ENCODE assay signal across 8 cellular contexts in genomic region chr1:227762231-227762911, GRCh38. TPM values are rescaled to one million over a fixed set of nuclear protein-coding genes. Genes with fewer than 3 reads are reported as not detected.
DNase-seq lines count a peak whose midpoint lies in the region; ATAC-seq and TF ChIP-seq lines count a peak whose summit lies in the region.

No MANE protein-coding gene starts in this region.

- WGBS in adrenal gland, 4 donors = 0 to 46% (median 17%) methylated on average over 5 to 22 of the region's 22 CpGs
- 15% methylated on average over 22 of the region's 22 CpGs for WGBS in aorta, 2 donors

- H3K36me3 ChIP-seq in adrenal gland (replicated peaks in 1 of 2) (peaks cover 0 to 51% of the 10 kb centered on the region in 2 donors), left ventricle myocardium inferior (peaks cover 46% of the 10 kb centered on the region), aorta (ENCODE audit: control insufficient read depth in 1 of 2, insufficient read depth in 2 of 2, low read length in 1 of 2) (peaks cover 0 to 4% of the 10 kb centered on the region in 2 donors)

- TF ChIP-seq POLR2A in GM18505 (IDR thresholded peaks at IDR 0.05; ENCODE audit: borderline replicate concordance, extremely low read depth, insufficient read depth, insufficient read length) (peak; percentile 7), adrenal gland (IDR thresholded peaks at IDR 0.05) (no peak)

- no peaks in the 10 kb centered on the region for H3K36me3 Mint-ChIP-seq in T-helper 17 cell (ENCODE audit: low read depth)

- H3K4me3 ChIP-seq in adrenal gland (no peak overlapping the region), left ventricle myocardium inferior (peak overlapping the region; percentile 39), aorta (ENCODE audit: low read length in 2 of 2) (no peak overlapping the region)

- H3K27ac ChIP-seq in adrenal gland = peak overlapping the region in 2 of 5 donors; percentile 57 to 61
- peak overlapping the region; percentile 69 for H3K27ac ChIP-seq in left ventricle myocardium inferior (replicated peaks)
- no peak overlapping the region for H3K27ac ChIP-seq in aorta (ENCODE audit: low read depth in 1 of 2, low read length in 2 of 2)

- H3K4me1 Mint-ChIP-seq in T-helper 17 cell = peaks cover 57% of the 10 kb centered on the region

- H3K27me3 ChIP-seq in adrenal gland (no peaks in the 10 kb centered on the region), left ventricle myocardium inferior (ENCODE audit: low read depth) (no peaks in the 10 kb centered on the region), aorta (ENCODE audit: control insufficient read depth in 1 of 2, insufficient read depth in 2 of 2, low read length in 1 of 2) (no peaks in the 10 kb centered on the region)

- peak; percentile 82 to 92 (median 86) for TF ChIP-seq CTCF in adrenal gland (IDR thresholded peaks at IDR 0.05)
- TF ChIP-seq CTCF in left ventricle myocardium inferior (IDR thresholded peaks at IDR 0.05; ENCODE audit: borderline replicate concordance) = peak; percentile 93

- intact Hi-C loops in adrenal gland (cut with DNase I) (loop anchor here (5.0 to 10.0 kb wide), 2 partner anchors 185 to 278 kb away; partner anchors contain the start of gene WNT9A (in 1 of the 2)), left ventricle myocardium inferior (cut with micrococcal nuclease) (loop anchor here (5.0 kb wide), 1 partner anchor 185 kb away; the partner anchor contains the start of gene WNT9A), aorta (cut with DNase I) (loop anchor here (5.0 to 10.0 kb wide), 2 partner anchors 122 to 185 kb away; partner anchors contain the start of gene WNT9A (in 1 of the 2))

- DNase-seq in NCI-H187 treated with DMSO at 0.1 percent for 48 hours (lab: John Stamatoyannopoulos, UW) = peak; percentile 29
- peak; percentile 74 to 84 (median 74) for DNase-seq in T-helper 17 cell
- peak; percentile 88 to 95 (median 94) for DNase-seq in adrenal gland
- DNase-seq in left ventricle myocardium inferior = peak; percentile 87
- peak; percentile 86 for DNase-seq in retina
- peak; percentile 84 to 94 for DNase-seq in aorta

- H3K27ac Mint-ChIP-seq in T-helper 17 cell = peak overlapping the region; percentile 79

- H3K9me3 ChIP-seq in T-helper 17 cell (ENCODE audit: control insufficient read depth, low read length, poor library complexity, severe bottlenecking) (no peaks in the 10 kb centered on the region), adrenal gland (replicated peaks in 1 of 3) (no peaks in the 10 kb centered on the region), left ventricle myocardium inferior (replicated peaks) (no peaks in the 10 kb centered on the region), aorta (ENCODE audit: control insufficient read depth, low read length) (no peaks in the 10 kb centered on the region)

- ATAC-seq in GM18505 (IDR thresholded peaks at IDR 0.05; ENCODE audit: unreplicated experiment) (peak; percentile 83), HG02943 (IDR thresholded peaks at IDR 0.05; ENCODE audit: low read depth, unreplicated experiment) (peak; percentile 73), T-helper 17 cell (peak; percentile 71), aorta (ENCODE audit: low FRiP score) (peak; percentile 86)

- H3K4me1 ChIP-seq in adrenal gland (replicated peaks in 1 of 2) = peaks cover 2 to 17% of the 10 kb centered on the region in 2 donors
- H3K4me1 ChIP-seq in left ventricle myocardium inferior = peaks cover 67% of the 10 kb centered on the region
- no peaks in the 10 kb centered on the region for H3K4me1 ChIP-seq in aorta (ENCODE audit: control insufficient read depth in 1 of 2, insufficient read depth in 2 of 2, low read length in 2 of 2)

- peak overlapping the region; percentile 80 for H3K4me3 Mint-ChIP-seq in T-helper 17 cell

- no peaks in the 10 kb centered on the region for H3K27me3 Mint-ChIP-seq in T-helper 17 cell

RNA-seq across cellular contexts. Expression of gene SNAP47, which starts 27.1 kb away (rescaled TPM):
- 10 to 100 TPM; 20.4 to 23.6 TPM for total RNA-seq in T-helper 17 cell
- 100 to 1,000 TPM in 6 of 8 donors, 10 to 100 TPM in 2; 60.9 to 216 (median 117) TPM for total RNA-seq in adrenal gland
- polyA plus RNA-seq in adrenal gland = 10 to 100 TPM; 24.5 to 52.8 (median 43.5) TPM
- total RNA-seq in left ventricle myocardium inferior = 45.9 TPM
- total RNA-seq in aorta = 10 to 100 TPM; 18.1 to 24.6 TPM
- 10 to 100 TPM; 14.6 to 14.8 TPM for polyA plus RNA-seq in aorta

RNA-seq across cellular contexts. Expression of gene JMJD4, which starts 27.3 kb away (rescaled TPM):
- 10 to 100 TPM in 1 of 2 donors, 1 to 10 TPM in 1; 6.8 to 11.2 TPM for total RNA-seq in T-helper 17 cell
- total RNA-seq in adrenal gland = 10 to 100 TPM; 19.7 to 57.5 (median 29.6) TPM
- polyA plus RNA-seq in adrenal gland = 10 to 100 TPM in 2 of 3 donors, 1 to 10 TPM in 1; 8.6 to 29.8 (median 25.7) TPM
- total RNA-seq in left ventricle myocardium inferior = 7.0 TPM
- 10 to 100 TPM; 13.3 to 14.4 TPM for total RNA-seq in aorta
- 10 to 100 TPM; 10.6 to 11.9 TPM for polyA plus RNA-seq in aorta

RNA-seq across cellular contexts. Expression of gene PRSS38, which starts 53.1 kb away (rescaled TPM):
- total RNA-seq in T-helper 17 cell = not detected
- not detected for total RNA-seq in adrenal gland
- not detected for polyA plus RNA-seq in adrenal gland
- total RNA-seq in left ventricle myocardium inferior = not detected
- total RNA-seq in aorta = not detected
- not detected for polyA plus RNA-seq in aorta

Comparison
In these comparisons a context has a peak if more than half of its experiments do, and no peak if none do; other contexts are left out.
1. DNase-seq: peak in every context shown above with its lines; median percentile 94 in adrenal gland; 89 in aorta; 87 in left ventricle myocardium inferior; 86 in retina; 74 in T-helper 17 cell; 29 in NCI-H187 treated with DMSO at 0.1 percent for 48 hours.